8 cellular contexts compared by ENCODE assay signal in genomic region chr7:22858640-22859561, GRCh38. TPM values are rescaled to one million over a fixed set of nuclear protein-coding genes. Genes with fewer than 3 reads are reported as not detected.
DNase-seq lines count a peak whose midpoint lies in the region; ATAC-seq and TF ChIP-seq lines count a peak whose summit lies in the region.

No MANE protein-coding gene starts in this region.

- TF ChIP-seq CTCF in retinal pigment epithelial cell (conservative IDR thresholded peaks at IDR 0.05; ENCODE audit: low read depth, low read length) = no peak

- DNase-seq in NOMO-1 treated with DMSO at 0.1 percent for 48 hours (lab: John Stamatoyannopoulos, UW; ENCODE audit: unreplicated experiment) (peak; percentile 43), dermis microvascular lymphatic vessel endothelial cell (ENCODE audit: low read depth in 2 of 2) (peak; percentile 31 to 93), retinal pigment epithelial cell (ENCODE audit: low read depth) (peak; percentile 97), iPS-NIHi11 (ENCODE audit: low spot score) (no peak), GM19238 (ENCODE audit: insufficient read length, low spot score) (no peak), NCI-H2107 (lab: John Stamatoyannopoulos, UW) (no peak)

- no peak for ATAC-seq in GM19324 (IDR thresholded peaks at IDR 0.05; ENCODE audit: low FRiP score, unreplicated experiment)

- no peak overlapping the region for H3K4me3 ChIP-seq in retinal pigment epithelial cell (ENCODE audit: low read length)

- peak; percentile 10 for TF ChIP-seq POLR2A in GM19193 (IDR thresholded peaks at IDR 0.05; ENCODE audit: extremely low read depth, insufficient read depth, insufficient read length)

RNA-seq across cellular contexts. Expression of gene TOMM7, which starts 36.3 kb away (rescaled TPM):
- 94.4 and 103 TPM in 2 replicates for total RNA-seq in dermis microvascular lymphatic vessel endothelial cell

Comparison
In these comparisons a context has a peak if more than half of its experiments do, and no peak if none do; other contexts are left out.
1. DNase-seq: peak in NOMO-1 treated with DMSO at 0.1 percent for 48 hours (single experiment), dermis microvascular lymphatic vessel endothelial cell (2 of 2) and retinal pigment epithelial cell (single experiment); none in iPS-NIHi11 (single experiment), GM19238 (single experiment) and NCI-H2107 (single experiment).